16 cellular contexts compared by ENCODE assay signal in the genomic region with DNA sequence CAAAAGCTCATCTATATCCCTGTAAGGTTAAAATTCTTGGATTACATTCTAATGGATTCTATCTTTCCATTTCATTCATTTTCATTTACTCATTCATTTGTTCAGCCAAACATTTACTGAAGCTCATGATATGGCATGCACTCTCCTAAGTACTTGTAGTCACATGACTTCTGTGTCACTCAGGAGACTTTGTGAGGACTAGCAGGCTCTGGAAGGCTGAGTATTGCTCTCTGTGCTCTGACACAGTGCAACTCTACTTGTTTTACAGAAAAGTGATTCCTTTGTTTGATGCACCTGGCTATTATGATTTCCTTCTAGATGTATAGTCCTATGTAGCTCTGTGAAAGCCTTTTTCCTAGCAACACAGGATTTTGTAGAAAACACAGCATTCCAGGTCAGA. TPM values are rescaled to one million over a fixed set of nuclear protein-coding genes. Genes with fewer than 3 reads are reported as not detected.
"Had no signal": no experiment of that assay in that cellular context is flagged by ENCODE, and none has a peak within 500 bp of the region (broad histone marks: within the 10 kb centered on the region; RNA-seq: fewer than 3 reads in every experiment).

No MANE protein-coding gene starts in this region.

- DNase-seq: activated B cell treated with CpG ODN at 0.5 μM for 24 hours; activated CD4-positive, alpha-beta T cell treated with anti-CD3 and anti-CD28 coated beads for 48 hours; activated CD8-positive, alpha-beta T cell treated with anti-CD3 and anti-CD28 coated beads for 36 hours; activated effector memory CD4-positive, alpha-beta T cell treated with Interleukin-2 at 50 U/mL for 16 hours; activated naive CD4-positive, alpha-beta T cell treated with anti-CD3 and anti-CD28 coated beads, Interleukin-2, amount 50 U/mL, for 16 hours; activated T-cell treated with anti-CD3 and anti-CD28 coated beads, Interleukin-2, amount 50 U/mL, for 4 hours; esophagus squamous epithelium; foreskin melanocyte; islet precursor cell; right lobe of liver; stimulated activated naive CD8-positive, alpha-beta T cell treated with anti-CD3 and anti-CD28 coated beads, Interleukin-15, Interleukin-2, amounts not matched to agents 100 U/mL and 50 U/mL, for 24 hours; T-helper 17 cell; transverse colon had no signal

- H3K9me3 ChIP-seq: esophagus squamous epithelium, prostate gland, right lobe of liver, transverse colon had no signal

- H3K4me3 ChIP-seq: esophagus squamous epithelium, prostate gland, right lobe of liver, transverse colon had no signal

- H3K4me1 ChIP-seq: prostate gland, right lobe of liver, transverse colon had no signal

- H3K36me3 ChIP-seq: esophagus squamous epithelium, prostate gland, right lobe of liver, transverse colon had no signal

- H3K27me3 ChIP-seq: esophagus squamous epithelium, right lobe of liver, transverse colon had no signal

- ATAC-seq: activated CD8-positive, alpha-beta T cell treated with anti-CD3 and anti-CD28 coated beads for 36 hours; activated T-cell treated with anti-CD3 and anti-CD28 coated beads, Interleukin-2, amount 50 U/mL, for 4 hours; right lobe of liver; stimulated activated naive CD8-positive, alpha-beta T cell treated with anti-CD3 and anti-CD28 coated beads, Interleukin-15, Interleukin-2, amounts not matched to agents 100 U/mL and 50 U/mL, for 24 hours; T-helper 17 cell had no signal

- FAIRE-seq: astrocyte, endometrium had no signal

- H3K27ac ChIP-seq: esophagus squamous epithelium, prostate gland, right lobe of liver, transverse colon had no signal

RNA-seq across cellular contexts. Expression of a gene that starts 53.3 kb away (rescaled TPM):
- total RNA-seq: activated B cell treated with CpG ODN at 0.5 μM for 24 hours; activated T-cell treated with anti-CD3 and anti-CD28 coated beads, Interleukin-2, amount 50 U/mL, for 4 hours; esophagus squamous epithelium; T-helper 17 cell had no signal
